8 cellular contexts compared by ENCODE assay signal in genomic region chr10:1110674-1111119, GRCh38. TPM values are rescaled to one million over a fixed set of nuclear protein-coding genes. Genes with fewer than 3 reads are reported as not detected.
DNase-seq lines count a peak whose midpoint lies in the region; ATAC-seq, FAIRE-seq and TF ChIP-seq lines count a peak whose summit lies in the region.

No MANE protein-coding gene starts in this region.

- DNase-seq in astrocyte (ENCODE audit: low read depth) (no peak), GOT3 (lab: John Stamatoyannopoulos, UW) (no peak), D721Med (ENCODE audit: insufficient read length, low spot score) (no peak), foreskin fibroblast (no peak), adrenal gland (no peak)
- DNase-seq in naive thymus-derived CD4-positive, alpha-beta T cell: peak in 1 of 9 donors; percentile 13

- H3K36me3 ChIP-seq in BLaER1 (peaks cover 97% of the 10 kb centered on the region), HUES48 (ENCODE audit: control insufficient read depth, insufficient read depth, low read length) (peaks cover 53% of the 10 kb centered on the region), astrocyte (ENCODE audit: insufficient read depth, low read length) (peaks cover 25% of the 10 kb centered on the region), adrenal gland (replicated peaks in 1 of 2) (peaks cover 0 to 58% of the 10 kb centered on the region in 2 donors)
- H3K36me3 ChIP-seq in naive thymus-derived CD4-positive, alpha-beta T cell (ENCODE audit: control insufficient read depth in 2 of 3, insufficient read depth in 3 of 3, low read length in 3 of 3): peaks cover 8 to 74% (median 28%) of the 10 kb centered on the region in 3 experiments

- no peak overlapping the region for H2AFZ ChIP-seq in astrocyte (ENCODE audit: low read depth, low read length)

- TF ChIP-seq POLR2A in adrenal gland (IDR thresholded peaks at IDR 0.05): no peak

- H3K27me3 ChIP-seq in BLaER1 (no peaks in the 10 kb centered on the region), HUES48 (ENCODE audit: control insufficient read depth, insufficient read depth, low read length) (no peaks in the 10 kb centered on the region), astrocyte (ENCODE audit: insufficient read depth, low read length) (no peaks in the 10 kb centered on the region), adrenal gland (no peaks in the 10 kb centered on the region)
- H3K27me3 ChIP-seq in naive thymus-derived CD4-positive, alpha-beta T cell (ENCODE audit: control insufficient read depth in 2 of 2, insufficient read depth in 2 of 2, low read length in 2 of 2): no peaks in the 10 kb centered on the region

- FAIRE-seq in astrocyte (lab: Jason Lieb, UNC) (no peak), D721Med (lab: Jason Lieb, UNC) (no peak)

- H3K36me3 Mint-ChIP-seq in astrocyte (ENCODE audit: low read depth, unreplicated experiment): peaks cover 33% of the 10 kb centered on the region
- peaks cover 27 to 74% (median 40%) of the 10 kb centered on the region in 5 donors for H3K36me3 Mint-ChIP-seq in naive thymus-derived CD4-positive, alpha-beta T cell

- H3K27ac ChIP-seq in BLaER1 (peak overlapping the region; percentile 42; the same call in 1 of the 2 replicates), HUES48 (ENCODE audit: low read depth, low read length) (peak overlapping the region; percentile 88), astrocyte (ENCODE audit: low read depth, low read length) (peak overlapping the region; percentile 71), adrenal gland (peak overlapping the region in 2 of 5 donors; percentile 7 to 27)
- H3K27ac ChIP-seq in naive thymus-derived CD4-positive, alpha-beta T cell (ENCODE audit: low read depth, low read length): peak overlapping the region; percentile 66

- TF ChIP-seq CTCF in astrocyte (IDR thresholded peaks at IDR 0.05; ENCODE audit: insufficient read depth, low read depth, low read length) (no peak), D721Med (IDR thresholded peaks at IDR 0.05; ENCODE audit: insufficient read depth, missing control alignments) (no peak), foreskin fibroblast (IDR thresholded peaks at IDR 0.05; ENCODE audit: low read depth, low read length) (no peak), adrenal gland (IDR thresholded peaks at IDR 0.05) (no peak)

- peaks cover 23% of the 10 kb centered on the region for H3K4me1 Mint-ChIP-seq in astrocyte (ENCODE audit: low read depth, unreplicated experiment)
- peaks cover 32 to 53% (median 40%) of the 10 kb centered on the region in 7 donors for H3K4me1 Mint-ChIP-seq in naive thymus-derived CD4-positive, alpha-beta T cell

- ATAC-seq in naive thymus-derived CD4-positive, alpha-beta T cell: no peak

- H3K27me3 Mint-ChIP-seq in astrocyte (ENCODE audit: low read depth, unreplicated experiment): no peaks in the 10 kb centered on the region
- no peaks in the 10 kb centered on the region for H3K27me3 Mint-ChIP-seq in naive thymus-derived CD4-positive, alpha-beta T cell

- H3K4me1 ChIP-seq in BLaER1 (peaks cover 48% of the 10 kb centered on the region), HUES48 (ENCODE audit: control insufficient read depth, insufficient read depth, low read length) (peaks cover 8% of the 10 kb centered on the region; the same call in 1 of the 2 replicates), astrocyte (ENCODE audit: insufficient read depth, low read length) (peaks cover 7% of the 10 kb centered on the region), adrenal gland (replicated peaks in 1 of 2) (no peaks in the 10 kb centered on the region)
- peaks cover 7 to 13% of the 10 kb centered on the region in 2 donors for H3K4me1 ChIP-seq in naive thymus-derived CD4-positive, alpha-beta T cell (ENCODE audit: control insufficient read depth in 2 of 2, insufficient read depth in 2 of 2, low read length in 2 of 2)

- H3K4me3 Mint-ChIP-seq in astrocyte (ENCODE audit: unreplicated experiment): peak overlapping the region; percentile 67
- peak overlapping the region in 8 of 10 donors; percentile 29 to 73 (median 60) for H3K4me3 Mint-ChIP-seq in naive thymus-derived CD4-positive, alpha-beta T cell

- peak overlapping the region; percentile 96 for H3K27ac Mint-ChIP-seq in astrocyte (ENCODE audit: unreplicated experiment)
- peak overlapping the region; percentile 83 to 97 (median 91) for H3K27ac Mint-ChIP-seq in naive thymus-derived CD4-positive, alpha-beta T cell

- H3K9me3 Mint-ChIP-seq in astrocyte (ENCODE audit: unreplicated experiment): no peaks in the 10 kb centered on the region
- H3K9me3 Mint-ChIP-seq in naive thymus-derived CD4-positive, alpha-beta T cell: no peaks in the 10 kb centered on the region

- H3K9ac ChIP-seq in BLaER1 (no peak overlapping the region), HUES48 (ENCODE audit: low read depth, low read length) (peak overlapping the region; percentile 43), astrocyte (ENCODE audit: low read length) (peak overlapping the region; percentile 16)

- POLR2A ChIA-PET in naive thymus-derived CD4-positive, alpha-beta T cell (lab: Charles Lee): no interaction called here

- 92 to 96% (median 92%) methylated on average over 12 of the region's 12 CpGs for WGBS in adrenal gland, 4 donors

- intact Hi-C loops in naive thymus-derived CD4-positive, alpha-beta T cell (cut with micrococcal nuclease): loop anchor here (1.0 to 10.0 kb wide), 8 partner anchors 123 to 967 kb away; partner anchors contain the start of gene GTPBP4 (in 1 of the 2)
- intact Hi-C loops in adrenal gland (cut with DNase I): no loop called here

- H3K4me3 ChIP-seq in BLaER1 (no peak overlapping the region), HUES48 (ENCODE audit: low read depth, low read length) (no peak overlapping the region), astrocyte (ENCODE audit: insufficient read depth, low read depth, low read length) (no peak overlapping the region), foreskin fibroblast (ENCODE audit: low read depth in 1 of 2, low read length in 2 of 2) (no peak overlapping the region), adrenal gland (no peak overlapping the region)
- peak overlapping the region; percentile 28 for H3K4me3 ChIP-seq in naive thymus-derived CD4-positive, alpha-beta T cell (ENCODE audit: low read length)

- H3K9me3 ChIP-seq in BLaER1: no peaks in the 10 kb centered on the region; the same call in 1 of the 2 replicates
- H3K9me3 ChIP-seq in HUES48 (ENCODE audit: control insufficient read depth, insufficient read depth, low read length): no peaks in the 10 kb centered on the region
- H3K9me3 ChIP-seq in astrocyte (ENCODE audit: insufficient read depth, low read depth, low read length): no peaks in the 10 kb centered on the region
- H3K9me3 ChIP-seq in naive thymus-derived CD4-positive, alpha-beta T cell (ENCODE audit: control insufficient read depth in 2 of 3, low read length in 3 of 3): no peaks in the 10 kb centered on the region
- no peaks in the 10 kb centered on the region for H3K9me3 ChIP-seq in adrenal gland (replicated peaks in 1 of 3)

- H3K4me2 ChIP-seq in BLaER1 (peak overlapping the region; percentile 62), astrocyte (ENCODE audit: low read length) (peak overlapping the region; percentile 63)

- H4K20me1 ChIP-seq in BLaER1: peaks cover 97% of the 10 kb centered on the region
- peaks cover 15% of the 10 kb centered on the region for H4K20me1 ChIP-seq in astrocyte (ENCODE audit: insufficient read depth, low read length)

- CTCF ChIA-PET in naive thymus-derived CD4-positive, alpha-beta T cell (lab: Charles Lee): interaction anchor here (0.5 to 1.7 kb wide), 7 partner anchors 17 to 1868 kb away, joined by 3 to 6 read pairs (median 3); no protein-coding TSS in a partner anchor

- peaks cover 22% of the 10 kb centered on the region for H3K79me2 ChIP-seq in astrocyte (ENCODE audit: insufficient read depth, low read length)

RNA-seq across cellular contexts. Expression of gene WDR37, which starts 54.5 kb away (rescaled TPM):
- total RNA-seq in astrocyte (20.9 and 22.8 TPM in 2 replicates), adrenal gland (10 to 100 TPM; 20.6 to 32.7 (median 25.3) TPM)
- total RNA-seq in naive thymus-derived CD4-positive, alpha-beta T cell: 10 to 100 TPM; 30.3 to 52.6 (median 43.4) TPM
- polyA plus RNA-seq in naive thymus-derived CD4-positive, alpha-beta T cell: 10 to 100 TPM; 16.9 to 28.1 TPM
- 10 to 100 TPM; 15.8 to 23.6 (median 18.4) TPM for polyA plus RNA-seq in adrenal gland

Comparison
In these comparisons a context has a peak if more than half of its experiments do, and no peak if none do; other contexts are left out.
1. intact Hi-C loops: an anchor here in naive thymus-derived CD4-positive, alpha-beta T cell (1.0 to 10.0 kb wide); none called in adrenal gland.